20 cellular contexts compared by ENCODE assay signal in genomic region chr7:91030680-91031079, GRCh38.
"Had no signal": no experiment of that assay in that cellular context is flagged by ENCODE, and none has a peak within 500 bp of the region (broad histone marks: within the 10 kb centered on the region; RNA-seq: fewer than 3 reads in every experiment).

No MANE protein-coding gene starts in this region.

- H3K4me1 ChIP-seq: colonic mucosa, foreskin keratinocyte, right lobe of liver, testis had no signal

- H3K27me3 ChIP-seq: colonic mucosa, foreskin keratinocyte, ovary, right lobe of liver, testis had no signal

- H3K27ac Mint-ChIP-seq: activated B cell treated with CpG ODN at 0.5 μM for 24 hours; activated CD4-positive, alpha-beta memory T cell treated with anti-CD3 and anti-CD28 coated beads, Interleukin-2, amount 10 ng/mL, durations not matched to agents 7 days and 5 days; activated CD8-positive, alpha-beta memory T cell treated with anti-CD3 and anti-CD28 coated beads, Interleukin-2, amount 10 ng/mL, durations not matched to agents 7 days and 5 days; activated naive CD8-positive, alpha-beta T cell; naive thymus-derived CD4-positive, alpha-beta T cell; T-helper 2 cell treated with Interferon-gamma antibody and Interleukin-4, amounts not matched to agents 5 μg/mL and 100 μg/mL, for 36 hours; type B pancreatic cell had no signal

- H3K27me3 Mint-ChIP-seq: activated B cell treated with CpG ODN at 0.5 μM for 24 hours; activated CD4-positive, alpha-beta memory T cell treated with anti-CD3 and anti-CD28 coated beads, Interleukin-2, amount 10 ng/mL, durations not matched to agents 7 days and 5 days; activated CD8-positive, alpha-beta memory T cell treated with anti-CD3 and anti-CD28 coated beads, Interleukin-2, amount 10 ng/mL, durations not matched to agents 7 days and 5 days; activated naive CD8-positive, alpha-beta T cell; type B pancreatic cell had no signal

- H3K9me3 ChIP-seq: colonic mucosa, ovary, right lobe of liver, testis had no signal

- H3K4me3 ChIP-seq: colonic mucosa, left ventricle myocardium inferior, ovary, right lobe of liver, testis had no signal

- H3K9me3 Mint-ChIP-seq: activated CD4-positive, alpha-beta memory T cell treated with anti-CD3 and anti-CD28 coated beads, Interleukin-2, amount 10 ng/mL, durations not matched to agents 7 days and 5 days; T-helper 2 cell treated with Interferon-gamma antibody and Interleukin-4, amounts not matched to agents 5 μg/mL and 100 μg/mL, for 36 hours; type B pancreatic cell had no signal

- H3K4me1 Mint-ChIP-seq: activated CD4-positive, alpha-beta memory T cell treated with anti-CD3 and anti-CD28 coated beads, Interleukin-2, amount 10 ng/mL, durations not matched to agents 7 days and 5 days; activated CD8-positive, alpha-beta memory T cell treated with anti-CD3 and anti-CD28 coated beads, Interleukin-2, amount 10 ng/mL, durations not matched to agents 7 days and 5 days; naive thymus-derived CD4-positive, alpha-beta T cell had no signal

- DNase-seq: activated B cell treated with CpG ODN at 0.5 μM for 24 hours; activated CD4-positive, alpha-beta memory T cell treated with anti-CD3 and anti-CD28 coated beads, Interleukin-2, amount 10 ng/mL, durations not matched to agents 7 days and 5 days; activated CD4-positive, alpha-beta T cell treated with anti-CD3 and anti-CD28 coated beads for 4 hours; activated CD8-positive, alpha-beta memory T cell treated with anti-CD3 and anti-CD28 coated beads, Interleukin-2, amount 10 ng/mL, durations not matched to agents 7 days and 5 days; amniotic stem cell; colonic mucosa; foreskin keratinocyte; hippocampal formation; kidney glomerular epithelial cell; left ventricle myocardium inferior; naive thymus-derived CD4-positive, alpha-beta T cell; right lobe of liver; small intestine; stimulated activated CD4-positive, alpha-beta T cell treated with anti-CD3 and anti-CD28 coated beads, Interleukin-15, amount 100 ng/mL, for 24 hours; stimulated activated CD4-positive, alpha-beta T cell treated with anti-CD3 and anti-CD28 coated beads, Interleukin-2, amount 100 ng/mL, for 48 hours; testis had no signal

- ATAC-seq: activated CD8-positive, alpha-beta memory T cell treated with anti-CD3 and anti-CD28 coated beads, Interleukin-2, amount 10 ng/mL, durations not matched to agents 7 days and 5 days; foreskin keratinocyte; naive thymus-derived CD4-positive, alpha-beta T cell; right lobe of liver had no signal

- H3K36me3 Mint-ChIP-seq: activated CD8-positive, alpha-beta memory T cell treated with anti-CD3 and anti-CD28 coated beads, Interleukin-2, amount 10 ng/mL, durations not matched to agents 7 days and 5 days; activated naive CD8-positive, alpha-beta T cell; type B pancreatic cell had no signal

- H3K4me3 Mint-ChIP-seq: activated B cell treated with CpG ODN at 0.5 μM for 24 hours; activated CD4-positive, alpha-beta memory T cell treated with anti-CD3 and anti-CD28 coated beads, Interleukin-2, amount 10 ng/mL, durations not matched to agents 7 days and 5 days; activated CD8-positive, alpha-beta memory T cell treated with anti-CD3 and anti-CD28 coated beads, Interleukin-2, amount 10 ng/mL, durations not matched to agents 7 days and 5 days; activated naive CD8-positive, alpha-beta T cell; naive thymus-derived CD4-positive, alpha-beta T cell; T-helper 2 cell treated with Interferon-gamma antibody and Interleukin-4, amounts not matched to agents 5 μg/mL and 100 μg/mL, for 36 hours; type B pancreatic cell had no signal

- H3K36me3 ChIP-seq: colonic mucosa, left ventricle myocardium inferior, ovary, right lobe of liver had no signal

- H3K27ac ChIP-seq: colonic mucosa, foreskin keratinocyte, left ventricle myocardium inferior, ovary, right lobe of liver, testis had no signal
